20 cellular contexts compared by ENCODE assay signal in the genomic region with DNA sequence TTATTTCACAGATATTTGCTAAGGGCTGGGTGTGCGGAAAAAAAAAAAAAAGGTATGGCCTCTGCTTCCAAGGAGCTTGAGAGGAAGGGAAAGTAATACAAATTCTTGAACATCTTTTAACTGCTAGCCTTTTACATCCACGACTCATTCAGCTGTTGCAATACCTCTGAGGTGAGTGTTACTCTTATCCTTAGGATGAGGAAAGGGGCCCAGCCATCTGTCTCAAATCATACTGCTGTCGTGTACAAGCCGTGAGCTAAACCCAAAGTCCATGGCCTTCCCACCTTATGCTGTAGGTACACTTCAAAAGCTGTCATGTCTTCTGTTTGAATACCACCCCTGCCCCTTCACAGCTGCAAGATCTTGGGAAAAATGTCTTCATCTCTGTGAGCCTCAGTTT.
"Had no signal": no experiment of that assay in that cellular context is flagged by ENCODE, and none has a peak within 500 bp of the region (broad histone marks: within the 10 kb centered on the region; RNA-seq: fewer than 3 reads in every experiment).

No MANE protein-coding gene starts in this region.

- DNase-seq: activated CD4-positive, alpha-beta memory T cell treated with anti-CD3 and anti-CD28 coated beads, Interleukin-2, amount 10 ng/mL, durations not matched to agents 7 days and 5 days; activated CD4-positive, alpha-beta T cell treated with anti-CD3 and anti-CD28 coated beads for 4 hours; activated effector memory CD4-positive, alpha-beta T cell treated with Interleukin-2 at 50 U/mL for 16 hours; activated naive CD4-positive, alpha-beta T cell treated with anti-CD3 and anti-CD28 coated beads, Interleukin-2, amount 50 U/mL, for 16 hours; activated T-cell treated with anti-CD3 and anti-CD28 coated beads, Interleukin-2, amount 50 U/mL, for 4 hours; caudate nucleus; colonic mucosa; head of caudate nucleus; immature natural killer cell; left colon; psoas muscle; sigmoid colon; stimulated activated CD4-positive, alpha-beta T cell treated with anti-CD3 and anti-CD28 coated beads, Interleukin-12 subunit alpha, Interleukin-12 subunit beta, amount 100 ng/mL, for 4 hours; stimulated activated CD4-positive, alpha-beta T cell treated with anti-CD3 and anti-CD28 coated beads, Interleukin-2, amount 100 ng/mL, for 24 hours; stomach; T-helper 2 cell; testis; upper lobe of right lung had no signal

- H3K4me3 ChIP-seq: colonic mucosa, esophagus muscularis mucosa, lung, psoas muscle, sigmoid colon, stomach, testis, upper lobe of right lung had no signal

- ATAC-seq: activated T-cell treated with anti-CD3 and anti-CD28 coated beads, Interleukin-2, amount 50 U/mL, for 4 hours; left colon; psoas muscle; upper lobe of right lung had no signal
